ENCODE assay signal across 23 cellular contexts in genomic region chr7:1301812-1302310, GRCh38.
"Had no signal": no experiment of that assay in that cellular context is flagged by ENCODE, and none has a peak within 500 bp of the region (broad histone marks: within the 10 kb centered on the region; RNA-seq: fewer than 3 reads in every experiment).

No MANE protein-coding gene starts in this region.

- H3K27ac ChIP-seq: adrenal gland, Peyer's patch, RWPE1 had no signal

- H3K4me3 ChIP-seq: adrenal gland, MG63, Peyer's patch had no signal

- H3K4me1 ChIP-seq: adrenal gland, Peyer's patch had no signal

- H3K27me3 ChIP-seq: MG63, Peyer's patch had no signal

- DNase-seq: activated CD4-positive, alpha-beta T cell treated with anti-CD3 and anti-CD28 coated beads for 48 hours; activated CD4-positive, alpha-beta T cell treated with anti-CD3 and anti-CD28 coated beads, Interleukin-2, amount 50 U/mL, for 4 hours; activated CD4-positive, CD25-positive, alpha-beta regulatory T cell treated with anti-CD3 and anti-CD28 coated beads, Interleukin-2, amount 50 U/mL, for 72 hours; activated CD8-positive, alpha-beta memory T cell treated with anti-CD3 and anti-CD28 coated beads, Interleukin-2, amount 50 U/mL, for 48 hours; activated CD8-positive, alpha-beta T cell treated with anti-CD3 and anti-CD28 coated beads, Interleukin-2, amount 10 ng/mL, durations not matched to agents 7 days and 5 days; activated naive CD4-positive, alpha-beta T cell treated with anti-CD3 and anti-CD28 coated beads, Interleukin-2, amount 50 U/mL, for 16 hours; activated naive CD8-positive, alpha-beta T cell treated with anti-CD3 and anti-CD28 coated beads, Interleukin-2, amount 10 ng/mL, durations not matched to agents 7 days and 5 days; activated T-cell treated with anti-CD3 and anti-CD28 coated beads, Interleukin-2, amount 50 U/mL, for 1 hour; adrenal gland; anterior cingulate cortex; MG63; MV-4-11; NCI-H1092 treated with DMSO at 0.1 percent for 48 hours; NCI-H1417 treated with DMSO at 0.1 percent for 48 hours; NCI-H1694; NCI-H2029; NCI-H446; NCI-H524; Peyer's patch; SHP77 treated with DMSO at 0.1 percent for 48 hours; T-helper 1 cell had no signal

- H3K9me3 ChIP-seq: adrenal gland, MG63, Peyer's patch had no signal

- ATAC-seq: activated CD8-positive, alpha-beta T cell treated with anti-CD3 and anti-CD28 coated beads, Interleukin-2, amount 10 ng/mL, durations not matched to agents 7 days and 5 days; WTC11 had no signal

- H3K36me3 ChIP-seq: adrenal gland, MG63, Peyer's patch had no signal
